Comparison of ENCODE assay signal across 8 cellular contexts in genomic region chr9:128456613-128457061, GRCh38. TPM values are rescaled to one million over a fixed set of nuclear protein-coding genes. Genes with fewer than 3 reads are reported as not detected.
A peak's percentile ranks its signal among the peaks of the same experiment; 100 is the strongest.
DNase-seq lines count a peak whose midpoint lies in the region; ATAC-seq, FAIRE-seq and TF ChIP-seq lines count a peak whose summit lies in the region.

No MANE protein-coding gene starts in this region.

- H3K27ac ChIP-seq in H9 (ENCODE audit: insufficient read length, low read depth, low read length) = no peak overlapping the region
- H3K27ac ChIP-seq in SK-N-SH (ENCODE audit: low read depth in 2 of 2, low read length in 1 of 2) = peak overlapping the region; percentile 68 to 84
- H3K27ac ChIP-seq in pancreas = peak overlapping the region in 2 of 4 donors; percentile 53 to 76
- H3K27ac ChIP-seq in tibial artery = peak overlapping the region; percentile 87 to 88

- H3K4me2 ChIP-seq in H9 (ENCODE audit: insufficient read depth, insufficient read length, low read length) (peak overlapping the region; percentile 80), SK-N-SH (peak overlapping the region; percentile 100)

- FAIRE-seq in pancreas (lab: Jason Lieb, UNC) = no peak

- H3K27me3 ChIP-seq in H9 (ENCODE audit: insufficient read depth, low read length) (peaks cover 19% of the 10 kb centered on the region; the same call in 1 of the 2 replicates), MG63 (no peaks in the 10 kb centered on the region), SK-N-SH (ENCODE audit: insufficient read depth) (no peaks in the 10 kb centered on the region), pancreas (no peaks in the 10 kb centered on the region), tibial artery (no peaks in the 10 kb centered on the region)

- H3K27ac Mint-ChIP-seq in H9 = no peak overlapping the region

- H2BK12ac ChIP-seq in H9 (ENCODE audit: insufficient read length, low read depth, low read length) = no peak overlapping the region

- H3K9me3 ChIP-seq in H9 (ENCODE audit: control insufficient read depth, low read depth, low read length) (no peaks in the 10 kb centered on the region), MG63 (no peaks in the 10 kb centered on the region), SK-N-SH (no peaks in the 10 kb centered on the region), pancreas (no peaks in the 10 kb centered on the region), tibial artery (no peaks in the 10 kb centered on the region)

- H3K23me2 ChIP-seq in H9 (ENCODE audit: insufficient read length, low read depth, low read length, poor library complexity, severe bottlenecking) = peaks cover 12% of the 10 kb centered on the region

- no peak overlapping the region for H2BK20ac ChIP-seq in H9 (ENCODE audit: low read depth, low read length, poor library complexity, severe bottlenecking)

- WGBS in H9 (ENCODE audit: extremely low coverage, insufficient read length, low lambda C conversion rate) = no CpG with 5 or more reads among the region's 48 CpGs
- 0% methylated on average over 22 of the region's 48 CpGs for WGBS in SK-N-SH (ENCODE audit: low lambda C conversion rate)
- WGBS in pancreas, 2 donors = 1% methylated on average over 35 to 48 of the region's 48 CpGs

- H3K4me1 ChIP-seq in H9 (ENCODE audit: insufficient read depth, low read length) (no peaks in the 10 kb centered on the region), SK-N-SH (ENCODE audit: control insufficient read depth in 1 of 2, insufficient read depth in 2 of 2, low read depth in 1 of 2, low read length in 1 of 2) (peaks cover 3 to 9% of the 10 kb centered on the region in 2 experiments; a peak in 1 of 4 replicates), pancreas (peaks cover 0 to 2% (median 0%) of the 10 kb centered on the region in 3 donors), tibial artery (peaks cover 0 to 11% (median 10%) of the 10 kb centered on the region in 4 donors)

- no peak overlapping the region for H3K56ac ChIP-seq in H9 (ENCODE audit: insufficient read length, low read depth, low read length)

- no peak overlapping the region for H4K8ac ChIP-seq in H9 (replicated peaks; ENCODE audit: insufficient read length, low read depth, low read length)

- no peak overlapping the region for H3K4ac ChIP-seq in H9 (ENCODE audit: low read depth, low read length)

- H3K18ac ChIP-seq in H9 (ENCODE audit: insufficient read length, low read depth, low read length) = peak overlapping the region; percentile 38

- no peak overlapping the region for H3K23ac ChIP-seq in H9 (ENCODE audit: insufficient read length, low read depth, low read length)

- peaks cover 8 to 11% of the 10 kb centered on the region in 2 experiments for H3K4me1 Mint-ChIP-seq in H9

- no peak overlapping the region for H3T11ph ChIP-seq in H9 (ENCODE audit: low read length)

- no peak overlapping the region for H4K91ac ChIP-seq in H9 (ENCODE audit: insufficient read length, low read depth, low read length)

- H3K9ac ChIP-seq in H9 (ENCODE audit: extremely low read depth, insufficient read length, low read length) (no peak overlapping the region), SK-N-SH (peak overlapping the region; percentile 81)

- H3F3A ChIP-seq in SK-N-SH (replicated peaks; ENCODE audit: insufficient read depth) = no peaks in the 10 kb centered on the region

- no peak overlapping the region for H2BK15ac ChIP-seq in H9 (ENCODE audit: low read depth, low read length)

- H2BK5ac ChIP-seq in H9 (ENCODE audit: insufficient read length, low read length) = no peak overlapping the region

- no peak overlapping the region for H2BK120ac ChIP-seq in H9 (ENCODE audit: low read depth, low read length, poor library complexity, severe bottlenecking)

- H3K4me3 ChIP-seq in MG63 (peak overlapping the region; percentile 78), SK-N-SH (ENCODE audit: low read depth in 2 of 2, low read length in 1 of 2) (peak overlapping the region; percentile 79 to 92), pancreas (peak overlapping the region; percentile 95 to 99 (median 98)), tibial artery (peak overlapping the region; percentile 87 to 88)

- peaks cover 0 to 3% of the 10 kb centered on the region in 2 experiments; a peak in 1 of 5 replicates for H3K9me3 Mint-ChIP-seq in H9

- H2AFZ ChIP-seq in H9 (ENCODE audit: low read length) (no peak overlapping the region), SK-N-SH (ENCODE audit: low read depth) (peak overlapping the region; percentile 84; the same call in 1 of the 2 replicates)

- no peak for TF ChIP-seq EP300 in SK-N-SH (IDR thresholded peaks at IDR 0.05; ENCODE audit: borderline replicate concordance in 1 of 2, low read depth in 1 of 2, low read length in 1 of 2)

- TF ChIP-seq RAD21 in SK-N-SH (IDR thresholded peaks at IDR 0.05; ENCODE audit: low read length) = peak; percentile 5; the same call in 1 of the 2 replicates

- H3K27me3 Mint-ChIP-seq in H9 (ENCODE audit: low read depth) = peaks cover 88% of the 10 kb centered on the region

- TF ChIP-seq CTCF in H9 (conservative IDR thresholded peaks at IDR 0.05) (no peak), SK-N-SH (IDR thresholded peaks at IDR 0.05) (no peak), pancreas (IDR thresholded peaks at IDR 0.05) (no peak), tibial artery (IDR thresholded peaks at IDR 0.05) (no peak)

- H4K20me1 ChIP-seq in H9 (ENCODE audit: control insufficient read depth, insufficient read depth, insufficient read length) = no peaks in the 10 kb centered on the region
- H4K20me1 ChIP-seq in SK-N-SH (ENCODE audit: insufficient read depth) = no peaks in the 10 kb centered on the region

- POLR2A ChIA-PET in SK-N-SH (lab: Yijun Ruan, JAX) = no interaction called here

- H3K4me3 Mint-ChIP-seq in H9 = peak overlapping the region; percentile 78 to 89

- H3K79me2 ChIP-seq in H9 (ENCODE audit: insufficient read depth, low read length) (no peaks in the 10 kb centered on the region), SK-N-SH (ENCODE audit: insufficient read depth) (peaks cover 35% of the 10 kb centered on the region)

- H3K9me2 ChIP-seq in SK-N-SH = no peaks in the 10 kb centered on the region

- intact Hi-C loops in head of caudate nucleus (cut with DNase I) = loop anchor here (10.0 kb wide), 1 partner anchor 88 kb away; no protein-coding TSS in a partner anchor
- intact Hi-C loops in pancreas (cut with DNase I) = no loop called here
- intact Hi-C loops in tibial artery (cut with DNase I; ENCODE audit: low total_unique reads) = loop anchor here (5.0 to 10.0 kb wide), 2 partner anchors 46 to 98 kb away; partner anchors contain the start of genes GLE1 and SPTAN1

- H3K36me3 Mint-ChIP-seq in H9 (ENCODE audit: insufficient read depth in 1 of 3, low read depth in 3 of 3) = peaks cover 15 to 25% (median 24%) of the 10 kb centered on the region in 3 experiments; a peak in 6 of 7 replicates

- H3K36me3 ChIP-seq in MG63 (peaks cover 9% of the 10 kb centered on the region), SK-N-SH (replicated peaks in 1 of 2; ENCODE audit: control insufficient read depth in 1 of 2, insufficient read depth in 2 of 2, low read length in 1 of 2) (peaks cover 15 to 25% of the 10 kb centered on the region in 2 experiments), pancreas (no peaks in the 10 kb centered on the region), tibial artery (peaks cover 16 to 27% (median 18%) of the 10 kb centered on the region in 3 donors)

- H3K79me1 ChIP-seq in H9 (ENCODE audit: insufficient read depth, low read depth, low read length, poor library complexity, severe bottlenecking) = no peaks in the 10 kb centered on the region

- no peak overlapping the region for H2AK5ac ChIP-seq in H9 (ENCODE audit: insufficient read length, low read length)

- peak; percentile 65 to 82 (median 72) for ATAC-seq in pancreas

- peak overlapping the region; percentile 60; the same call in 1 of the 2 replicates for H3K14ac ChIP-seq in H9 (ENCODE audit: insufficient read depth, low read length)

- CTCF ChIA-PET in SK-N-SH (lab: Yijun Ruan, JAX) = interaction anchor here (0.7 kb wide), 1 partner anchor 18 kb away, joined by 3 read pairs; no protein-coding TSS in a partner anchor

- no peak overlapping the region for H4K5ac ChIP-seq in H9 (ENCODE audit: insufficient read length, low read depth, low read length)

- peak; percentile 91 for DNase-seq in ELR (ENCODE audit: low read depth)
- peak; percentile 76 for DNase-seq in H9
- DNase-seq in MG63 = peak; percentile 80
- peak; percentile 93 for DNase-seq in SK-N-SH
- peak; percentile 70 for DNase-seq in activated naive CD4-positive, alpha-beta T cell treated with anti-CD3 and anti-CD28 coated beads, Interleukin-2, amount 50 U/mL, for 16 hours
- DNase-seq in head of caudate nucleus = peak; percentile 28 to 86 (median 72)
- DNase-seq in pancreas = peak; percentile 50 to 79 (median 62)
- DNase-seq in tibial artery = peak; percentile 71 to 85

TF ChIP-seq in SK-N-SH, 30 proteins besides CTCF, POLR2A, EP300 and RAD21 (continues in another document):
- peak; percentile 45; the same call in 1 of the 2 replicates for TF ChIP-seq MXI1 (IDR thresholded peaks at IDR 0.05; ENCODE audit: low read depth, low read length)

RNA-seq across cellular contexts. Expression of gene ODF2, which starts 0.8 kb away (rescaled TPM):
- total RNA-seq in H9 (2021) (15.7 and 16.7 TPM in 2 replicates), pancreas (10 to 100 TPM in 2 of 6 donors, 1 to 10 TPM in 4; 8.0 to 14.5 (median 9.3) TPM)
- total RNA-seq in MG63 (2014; rRNA removed; shearing (Covaris generic); ENCODE audit: low replicate concordance) = 28.3 and 46.9 TPM in 2 replicates
- polyA plus RNA-seq in SK-N-SH (2012; rRNA removed) (32.7 and 35.7 TPM in 2 replicates), pancreas (10 to 100 TPM; 10.9 to 15.0 TPM)
- 27.5 and 27.8 TPM in 2 replicates for polyA plus RNA-seq in SK-N-SH (2012; cell fraction: cytosol; rRNA removed)
- 121 and 162 TPM in 2 replicates for polyA plus RNA-seq in SK-N-SH (2012; cell fraction: nucleus; rRNA removed)

RNA-seq across cellular contexts. Expression of gene CERCAM, which starts 36.0 kb away (rescaled TPM):
- 5.4 and 5.9 TPM in 2 replicates for total RNA-seq in H9 (2021)
- total RNA-seq in MG63 (2014; rRNA removed; shearing (Covaris generic); ENCODE audit: low replicate concordance) = 8.9 and 10.4 TPM in 2 replicates
- 128 and 131 TPM in 2 replicates for polyA plus RNA-seq in SK-N-SH (2012; rRNA removed)
- polyA plus RNA-seq in SK-N-SH (2012; cell fraction: cytosol; rRNA removed) = 57.7 and 89.5 TPM in 2 replicates
- polyA plus RNA-seq in SK-N-SH (2012; cell fraction: nucleus; rRNA removed) = 87.1 and 115 TPM in 2 replicates
- total RNA-seq in pancreas = 10 to 100 TPM; 13.0 to 29.9 (median 16.6) TPM
- polyA plus RNA-seq in pancreas = 10 to 100 TPM; 21.3 to 24.7 TPM

RNA-seq across cellular contexts. Expression of gene GLE1, which starts 47.9 kb away (rescaled TPM):
- total RNA-seq in H9 (2021) (17.9 and 19.0 TPM in 2 replicates), pancreas (10 to 100 TPM in 1 of 6 donors, 1 to 10 TPM in 5; 4.8 to 11.1 (median 8.0) TPM)
- 58.5 and 60.3 TPM in 2 replicates for total RNA-seq in MG63 (2014; rRNA removed; shearing (Covaris generic); ENCODE audit: low replicate concordance)
- polyA plus RNA-seq in SK-N-SH (2012; rRNA removed) (13.8 and 15.9 TPM in 2 replicates), pancreas (10 to 100 TPM in 1 of 2 donors, 1 to 10 TPM in 1; 5.1 to 11.2 TPM)
- polyA plus RNA-seq in SK-N-SH (2012; cell fraction: cytosol; rRNA removed) = 13.5 and 14.1 TPM in 2 replicates
- polyA plus RNA-seq in SK-N-SH (2012; cell fraction: nucleus; rRNA removed) = 17.5 and 22.3 TPM in 2 replicates

Comparison
In these comparisons a context has a peak if more than half of its experiments do, and no peak if none do; other contexts are left out.
1. intact Hi-C loops: an anchor here in head of caudate nucleus (10.0 kb wide) and tibial artery (5.0 to 10.0 kb wide); none called in pancreas.